17 cellular contexts compared by ENCODE assay signal in the genomic region with DNA sequence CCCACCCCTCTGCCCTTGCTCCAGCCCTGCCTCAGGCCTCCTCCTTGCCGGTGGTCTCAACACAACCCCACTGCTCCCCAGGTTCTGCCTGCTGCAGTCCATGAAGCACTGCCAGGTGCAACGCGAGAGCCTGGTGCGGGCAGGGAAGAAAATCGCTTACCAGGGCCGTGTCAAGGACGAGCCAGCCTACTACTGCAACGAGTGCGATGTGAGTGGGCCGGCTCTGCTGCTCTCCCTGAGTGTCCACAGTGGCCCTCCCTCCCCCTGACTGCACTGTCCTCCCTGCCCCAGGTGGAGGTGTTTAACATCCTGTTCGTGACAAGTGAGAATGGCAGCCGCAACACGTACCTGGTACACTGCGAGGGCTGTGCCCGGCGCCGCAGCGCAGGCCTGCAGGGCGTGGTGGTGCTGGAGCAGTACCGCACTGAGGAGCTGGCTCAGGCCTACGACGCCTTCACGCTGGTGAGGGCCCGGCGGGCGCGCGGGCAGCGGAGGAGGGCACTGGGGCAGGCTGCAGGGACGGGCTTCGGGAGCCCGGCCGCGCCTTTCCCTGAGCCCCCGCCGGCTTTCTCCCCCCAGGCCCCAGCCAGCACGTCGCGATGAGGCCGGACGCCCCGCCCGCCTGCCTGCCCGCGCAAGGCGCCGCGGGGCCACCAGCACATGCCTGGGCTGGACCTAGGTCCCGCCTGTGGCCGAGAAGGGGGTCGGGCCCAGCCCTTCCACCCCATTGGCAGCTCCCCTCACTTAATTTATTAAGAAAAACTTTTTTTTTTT. TPM values are rescaled to one million over a fixed set of nuclear protein-coding genes. Genes with fewer than 3 reads are reported as not detected.
DNase-seq lines count a peak whose midpoint lies in the region; ATAC-seq and TF ChIP-seq lines count a peak whose summit lies in the region.
"Had no signal": no experiment of that assay in that cellular context is flagged by ENCODE, and none has a peak within 500 bp of the region (broad histone marks: within the 10 kb centered on the region; RNA-seq: fewer than 3 reads in every experiment).

No MANE protein-coding gene starts in this region.

- H2AK5ac ChIP-seq in neuronal stem cell (ENCODE audit: low read depth, low read length), result peak overlapping the region; percentile 71

- H3K4me3 ChIP-seq in GM23338, result peak overlapping the region; percentile 55
- no peak overlapping the region for H3K4me3 ChIP-seq in neuronal stem cell (ENCODE audit: low read length in 2 of 2)
- H3K4me3 ChIP-seq: GM23248, SJSA1 had no signal

- H3K9me3 Mint-ChIP-seq in CD14-positive monocyte (no peaks in the 10 kb centered on the region), GM23338 (no peaks in the 10 kb centered on the region; the same call in 2 of the 3 replicates)
- H3K9me3 Mint-ChIP-seq: brain; CD8-positive, alpha-beta memory T cell; effector memory CD8-positive, alpha-beta T cell; naive thymus-derived CD4-positive, alpha-beta T cell had no signal

- H3K4me1 Mint-ChIP-seq in CD14-positive monocyte (peaks cover 15% of the 10 kb centered on the region), GM23338 (peaks cover 27% of the 10 kb centered on the region)

- peaks cover 9% of the 10 kb centered on the region for H3K79me1 ChIP-seq in neuronal stem cell (ENCODE audit: low read depth, low read length)

- H3K4me3 Mint-ChIP-seq in CD14-positive monocyte, result no peak overlapping the region
- peak overlapping the region; percentile 82 for H3K4me3 Mint-ChIP-seq in GM23338

- H2AFZ ChIP-seq in GM23338 (no peak overlapping the region), neuronal stem cell (ENCODE audit: low read length) (no peak overlapping the region)
- H2AFZ ChIP-seq: GM23248 had no signal

- peak overlapping the region; percentile 45 for H4K8ac ChIP-seq in neuronal stem cell (ENCODE audit: low read depth, low read length)

- H3K9me2 ChIP-seq in GM23338 (ENCODE audit: insufficient read depth), result no peaks in the 10 kb centered on the region

- peaks cover 46 to 75% of the 10 kb centered on the region in 2 donors for H3K36me3 Mint-ChIP-seq in CD14-positive monocyte
- H3K36me3 Mint-ChIP-seq in GM23338 (ENCODE audit: low read depth), result no peaks in the 10 kb centered on the region; the same call in 2 of the 3 replicates

- H2BK15ac ChIP-seq in neuronal stem cell (ENCODE audit: low read length), result peak overlapping the region; percentile 76

- DNase-seq in CD14-positive monocyte (ENCODE audit: low spot score) (peak; percentile 45), GM23338 (ENCODE audit: low spot score) (peak; percentile 57), foreskin keratinocyte (peak in 1 of 2 donors; percentile 13), neuronal stem cell (ENCODE audit: low spot score) (no peak), NAMALWA (ENCODE audit: low spot score) (no peak), activated gamma-delta T cell (lab: John Stamatoyannopoulos, UW) (no peak)
- DNase-seq: effector memory CD8-positive, alpha-beta T cell; GF-D8; GM23248; kidney glomerular epithelial cell; NK-92 treated with Interleukin-12 subunit alpha and Interleukin-12 subunit beta, amount 100 ng/mL, for 24 hours had no signal

- no peak overlapping the region for H3K4ac ChIP-seq in neuronal stem cell (ENCODE audit: low read length)

- H3K18ac ChIP-seq in neuronal stem cell (ENCODE audit: low read length), result peak overlapping the region; percentile 62

- no peak overlapping the region for H2BK120ac ChIP-seq in neuronal stem cell (ENCODE audit: low read depth, low read length)

- peak overlapping the region; percentile 74 for H3K9ac ChIP-seq in neuronal stem cell (ENCODE audit: low read depth, low read length, poor library complexity)
- H3K9ac ChIP-seq: GM23248 had no signal

- H4K91ac ChIP-seq in neuronal stem cell (ENCODE audit: low read depth, low read length, poor library complexity), result no peak overlapping the region

- peak overlapping the region; percentile 84 for H3K14ac ChIP-seq in neuronal stem cell (ENCODE audit: low read length)

- peak overlapping the region; percentile 78 for H3K23ac ChIP-seq in neuronal stem cell (ENCODE audit: low read depth, low read length, poor library complexity)

- no CpG with 5 or more reads among the region's 51 CpGs for WGBS in neuronal stem cell (ENCODE audit: extremely low coverage in 2 of 2, insufficient read length in 2 of 2, insufficient replicate concordance in 1 of 2), 2 donors

- H3K27ac Mint-ChIP-seq in CD14-positive monocyte, result no peak overlapping the region
- no peak overlapping the region for H3K27ac Mint-ChIP-seq in GM23338

- peaks cover 19% of the 10 kb centered on the region; the same call in 1 of the 2 replicates for H3F3A ChIP-seq in GM23338 (replicated peaks; ENCODE audit: low read depth)

- H3K4me2 ChIP-seq in GM23338 (peak overlapping the region; percentile 89), neuronal stem cell (ENCODE audit: insufficient read depth, low read length, poor library complexity, severe bottlenecking) (no peak overlapping the region)

- H3K9me3 ChIP-seq in neuronal stem cell (replicated peaks in 1 of 2; ENCODE audit: control insufficient read depth in 2 of 2, insufficient read depth in 1 of 2, low read depth in 1 of 2, low read length in 2 of 2), result no peaks in the 10 kb centered on the region
- H3K9me3 ChIP-seq: SJSA1 had no signal

- H3K27ac ChIP-seq in GM23338 (ENCODE audit: low read depth) (no peak overlapping the region), foreskin keratinocyte (no peak overlapping the region), neuronal stem cell (replicated peaks; ENCODE audit: low read length) (no peak overlapping the region)
- H3K27ac ChIP-seq: GM23248, SJSA1 had no signal

- H3K27me3 ChIP-seq in GM23338 (ENCODE audit: insufficient read depth), result peaks cover 80% of the 10 kb centered on the region
- no peaks in the 10 kb centered on the region for H3K27me3 ChIP-seq in foreskin keratinocyte
- peaks cover 0 to 9% (median 0%) of the 10 kb centered on the region in 3 experiments for H3K27me3 ChIP-seq in neuronal stem cell (ENCODE audit: control insufficient read depth in 3 of 3, insufficient read depth in 3 of 3, low read depth in 1 of 3, low read length in 3 of 3)
- H3K27me3 ChIP-seq: SJSA1 had no signal

- no peaks in the 10 kb centered on the region; the same call in 1 of the 2 replicates for H3K36me3 ChIP-seq in GM23338 (ENCODE audit: insufficient read depth)
- H3K36me3 ChIP-seq in neuronal stem cell (replicated peaks in 1 of 2; ENCODE audit: control insufficient read depth in 2 of 2, insufficient read depth in 2 of 2, low read length in 2 of 2), result peaks cover 40 to 64% of the 10 kb centered on the region in 2 donors

- ATAC-seq in GM23338 (peak; percentile 5), foreskin keratinocyte (no peak), HG03520 (IDR thresholded peaks at IDR 0.05; ENCODE audit: unreplicated experiment) (no peak)
- ATAC-seq: effector memory CD8-positive, alpha-beta T cell; naive thymus-derived CD4-positive, alpha-beta T cell; sciatic nerve had no signal

- TF ChIP-seq CTCF in CD14-positive monocyte (IDR thresholded peaks at IDR 0.05) (no peak), GM23338 (conservative IDR thresholded peaks at IDR 0.05; ENCODE audit: low read depth in 2 of 2) (no peak), foreskin keratinocyte (conservative IDR thresholded peaks at IDR 0.05) (peak; percentile 1)

- H2BK12ac ChIP-seq in neuronal stem cell (ENCODE audit: low read length), result peak overlapping the region; percentile 24

- intact Hi-C loops in CD14-positive monocyte (cut with micrococcal nuclease), result loop anchor here in 1 of 2 donors (2.0 kb wide), 1 partner anchor 30 kb away; no protein-coding TSS in a partner anchor

- H3K27me3 Mint-ChIP-seq in CD14-positive monocyte (ENCODE audit: low read depth in 3 of 3) (peaks cover 0 to 6% (median 2%) of the 10 kb centered on the region in 3 donors), GM23338 (ENCODE audit: insufficient read depth, low read depth, poor library complexity) (peaks cover 28% of the 10 kb centered on the region)
- H3K27me3 Mint-ChIP-seq: effector memory CD8-positive, alpha-beta T cell; naive thymus-derived CD4-positive, alpha-beta T cell had no signal

- H3K79me2 ChIP-seq in GM23338 (replicated peaks; ENCODE audit: insufficient read depth), result no peaks in the 10 kb centered on the region

- H3K4me1 ChIP-seq in GM23338 (ENCODE audit: insufficient read depth) (peaks cover 38% of the 10 kb centered on the region), foreskin keratinocyte (no peaks in the 10 kb centered on the region), neuronal stem cell (ENCODE audit: control insufficient read depth in 2 of 2, insufficient read depth in 1 of 2, low read depth in 1 of 2, low read length in 2 of 2) (peaks cover 25 to 30% of the 10 kb centered on the region in 2 donors)

- H4K20me1 ChIP-seq in GM23338 (replicated peaks; ENCODE audit: insufficient read depth), result no peaks in the 10 kb centered on the region; the same call in 1 of the 2 replicates

- H2BK5ac ChIP-seq in neuronal stem cell (ENCODE audit: low read length), result no peak overlapping the region

RNA-seq across cellular contexts. Expression of gene TMEM88, which starts 1.8 kb away (rescaled TPM):
- polyA plus RNA-seq in CD14-positive monocyte (not detected), GM23338 (2016; fragmentation: Nextera tagmentation; extraction: Ambion mirVana) (0.43 and 0.58 TPM in 2 replicates), foreskin keratinocyte (0.65 and 1.3 TPM in 2 replicates)
- total RNA-seq in GM23338 (2014; rRNA removed; shearing (Covaris generic)), result 0.97 TPM in 1 of 2 replicates, not detected in the other
- 0.58 and 0.67 TPM in 2 replicates for total RNA-seq in foreskin keratinocyte
- polyA plus RNA-seq in neuronal stem cell (2013, experiment 1 of 2), result 132 TPM
- polyA plus RNA-seq in neuronal stem cell (2013, experiment 2 of 2), result 128 TPM
- total RNA-seq: GM23248, SJSA1 had no signal
- polyA plus RNA-seq: CD8-positive, alpha-beta memory T cell; GM23248; naive thymus-derived CD4-positive, alpha-beta T cell had no signal

RNA-seq across cellular contexts. Expression of gene NAA38, which starts 4.3 kb away (rescaled TPM):
- polyA plus RNA-seq in CD14-positive monocyte, result 100 to 1,000 TPM; 148 to 197 TPM
- total RNA-seq in GM23338 (2014; rRNA removed; shearing (Covaris generic)), result 17.1 and 24.0 TPM in 2 replicates
- 74.8 and 78.5 TPM in 2 replicates for polyA plus RNA-seq in GM23338 (2016; fragmentation: Nextera tagmentation; extraction: Ambion mirVana)
- 119 and 136 TPM in 2 replicates for total RNA-seq in foreskin keratinocyte
- polyA plus RNA-seq in foreskin keratinocyte, result 143 and 146 TPM in 2 replicates
- 74.6 TPM for polyA plus RNA-seq in neuronal stem cell (2013, experiment 1 of 2)
- polyA plus RNA-seq in neuronal stem cell (2013, experiment 2 of 2), result 76.9 TPM

RNA-seq across cellular contexts. Expression of gene CYB5D1, which starts 4.7 kb away (rescaled TPM):
- under 1 TPM; 0.50 to 0.98 TPM for polyA plus RNA-seq in CD14-positive monocyte
- total RNA-seq in GM23338 (2014; rRNA removed; shearing (Covaris generic)), result 5.6 and 8.4 TPM in 2 replicates
- 2.7 and 3.5 TPM in 2 replicates for polyA plus RNA-seq in GM23338 (2016; fragmentation: Nextera tagmentation; extraction: Ambion mirVana)
- 8.9 and 10.2 TPM in 2 replicates for total RNA-seq in foreskin keratinocyte
- polyA plus RNA-seq in foreskin keratinocyte, result 4.8 and 6.6 TPM in 2 replicates
- 10.9 TPM for polyA plus RNA-seq in neuronal stem cell (2013, experiment 1 of 2)
- polyA plus RNA-seq in neuronal stem cell (2013, experiment 2 of 2), result 10.9 TPM

RNA-seq across cellular contexts. Expression of gene KDM6B, which starts 19.1 kb away (rescaled TPM):
- polyA plus RNA-seq in CD14-positive monocyte, result under 1 TPM; 0.37 to 0.44 TPM
- total RNA-seq in GM23338 (2014; rRNA removed; shearing (Covaris generic)), result 1.4 and 1.8 TPM in 2 replicates
- polyA plus RNA-seq in GM23338 (2016; fragmentation: Nextera tagmentation; extraction: Ambion mirVana), result 1.1 and 1.4 TPM in 2 replicates
- total RNA-seq in foreskin keratinocyte, result 4.5 and 6.4 TPM in 2 replicates
- polyA plus RNA-seq in foreskin keratinocyte, result 2.4 and 2.6 TPM in 2 replicates
- 20.0 TPM for polyA plus RNA-seq in neuronal stem cell (2013, experiment 1 of 2)
- 21.1 TPM for polyA plus RNA-seq in neuronal stem cell (2013, experiment 2 of 2)

RNA-seq across cellular contexts. Expression of gene CHD3, which starts 35.5 kb away (rescaled TPM):
- under 1 TPM; 0.55 to 0.91 TPM for polyA plus RNA-seq in CD14-positive monocyte
- 9.7 and 12.3 TPM in 2 replicates for total RNA-seq in GM23338 (2014; rRNA removed; shearing (Covaris generic))
- 2.9 and 3.0 TPM in 2 replicates for polyA plus RNA-seq in GM23338 (2016; fragmentation: Nextera tagmentation; extraction: Ambion mirVana)
- total RNA-seq in foreskin keratinocyte, result 89.8 and 91.3 TPM in 2 replicates
- polyA plus RNA-seq in foreskin keratinocyte, result 66.8 and 76.4 TPM in 2 replicates
- 17.8 TPM for polyA plus RNA-seq in neuronal stem cell (2013, experiment 1 of 2)
- 15.7 TPM for polyA plus RNA-seq in neuronal stem cell (2013, experiment 2 of 2)

Comparison
In these comparisons a context has a peak if more than half of its experiments do, and no peak if none do; other contexts are left out.
1. DNase-seq: peak in CD14-positive monocyte (single experiment) and GM23338 (single experiment); none in neuronal stem cell (single experiment), NAMALWA (single experiment) and activated gamma-delta T cell (single experiment).